Comparison of ENCODE assay signal across 1 cellular context in the genomic region with DNA sequence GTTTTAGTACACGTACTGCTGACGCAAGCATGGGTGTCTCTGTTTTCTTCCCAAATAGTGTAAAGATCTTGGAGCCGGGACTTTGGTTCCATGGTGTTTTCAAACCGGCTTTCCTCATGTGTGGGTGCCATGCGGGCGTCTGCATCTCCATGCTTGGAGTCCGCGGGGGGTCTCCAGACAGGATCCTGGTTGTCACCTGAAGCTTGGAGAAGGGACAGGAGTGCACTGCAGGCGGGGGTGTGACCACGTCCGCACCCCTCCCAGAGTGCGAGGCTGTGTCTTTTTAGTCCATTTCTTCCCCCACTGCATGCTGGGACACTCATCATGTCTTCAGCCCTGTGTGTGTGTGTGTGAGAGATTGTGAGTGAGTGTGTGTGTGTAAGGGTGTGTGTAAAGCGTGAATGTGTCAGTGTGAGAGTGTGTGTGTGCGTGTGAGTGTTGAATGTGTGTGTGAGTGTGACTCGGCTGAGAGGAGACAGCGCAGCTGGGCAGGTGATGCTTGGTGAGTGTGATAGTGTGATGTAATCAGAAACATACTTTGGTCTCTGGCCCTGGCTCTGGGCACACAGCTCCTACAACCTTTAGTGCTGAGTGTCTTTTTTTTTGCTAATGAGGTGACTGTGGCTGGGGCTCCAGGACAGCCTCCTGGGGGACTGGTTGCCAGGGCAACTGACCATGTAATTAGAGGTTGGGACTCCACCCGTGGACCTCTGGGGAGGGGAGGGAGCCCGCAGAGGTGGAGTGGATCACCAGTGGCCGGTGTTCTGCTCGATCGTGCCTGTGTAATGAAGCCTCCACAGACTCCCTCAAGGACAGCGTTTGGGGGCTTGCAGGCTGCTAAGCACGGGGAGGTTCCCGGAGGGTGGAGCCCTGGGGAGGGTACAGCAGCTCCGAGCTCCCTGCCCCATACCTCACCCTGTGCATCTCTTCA.
TF ChIP-seq lines count a peak whose summit lies in the region.

No MANE protein-coding gene starts in this region.

TF ChIP-seq in K562, 482 proteins besides CTCF, POLR2A, EP300 and RAD21 (continued from another document):
- TF ChIP-seq, protein P1, sequence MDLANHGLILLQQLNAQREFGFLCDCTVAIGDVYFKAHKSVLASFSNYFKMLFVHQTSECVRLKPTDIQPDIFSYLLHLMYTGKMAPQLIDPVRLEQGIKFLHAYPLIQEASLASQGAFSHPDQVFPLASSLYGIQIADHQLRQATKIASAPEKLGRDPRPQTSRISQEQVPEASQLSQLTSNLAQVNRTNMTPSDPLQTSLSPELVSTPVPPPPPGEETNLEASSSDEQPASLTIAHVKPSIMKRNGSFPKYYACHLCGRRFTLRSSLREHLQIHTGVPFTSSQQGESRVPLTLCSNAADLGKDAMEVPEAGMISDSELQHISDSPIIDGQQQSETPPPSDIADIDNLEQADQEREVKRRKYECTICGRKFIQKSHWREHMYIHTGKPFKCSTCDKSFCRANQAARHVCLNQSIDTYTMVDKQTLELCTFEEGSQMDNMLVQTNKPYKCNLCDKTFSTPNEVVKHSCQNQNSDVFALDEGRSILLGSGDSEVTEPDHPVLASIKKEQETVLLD (IDR thresholded peaks at IDR 0.05), result peak; percentile 44; the same call in 1 of the 2 replicates
- TF ChIP-seq RFX1 (IDR thresholded peaks at IDR 0.05) (peak; percentile 80; the same call in 1 of the 2 replicates), HLTF (IDR thresholded peaks at IDR 0.05) (0 out of 2 replicates have a peak, but pooled peaks have one; percentile 54), MIER1 (IDR thresholded peaks at IDR 0.05; ENCODE audit: low read depth) (no peak), HDGF (IDR thresholded peaks at IDR 0.05) (peak; percentile 91), ZNF316 (IDR thresholded peaks at IDR 0.05) (peak; percentile 73), FOXK2 (conservative IDR thresholded peaks at IDR 0.05 in 1 of 2, IDR thresholded peaks at IDR 0.05 in 1 of 2; ENCODE audit: low read depth in 2 of 2) (0 out of 4 replicates have a peak, but pooled peaks of 1 of the 2 experiments have one; percentile 21), FOXP1 (CRISPR knock-in tag; IDR thresholded peaks at IDR 0.05) (no peak), LARP7 (IDR thresholded peaks at IDR 0.05) (0 out of 2 replicates have a peak, but pooled peaks have one; percentile 20), CEBPG (CRISPR knock-in tag; IDR thresholded peaks at IDR 0.05) (no peak), CEBPG (tag; conservative IDR thresholded peaks at IDR 0.05 in 1 of 2, IDR thresholded peaks at IDR 0.05 in 1 of 2) (0 out of 4 replicates have a peak, but pooled peaks of 1 of the 2 experiments have one; percentile 21), HOXB6 (CRISPR knock-in tag; IDR thresholded peaks at IDR 0.05; ENCODE audit: borderline replicate concordance) (no peak), C11orf30 (IDR thresholded peaks at IDR 0.05; ENCODE audit: low read depth) (peak; percentile 44; the same call in 1 of the 2 replicates), PCBP2 (IDR thresholded peaks at IDR 0.05; ENCODE audit: low read depth, low read length, poor library complexity, severe bottlenecking) (no peak)
- TF ChIP-seq, protein P2, sequence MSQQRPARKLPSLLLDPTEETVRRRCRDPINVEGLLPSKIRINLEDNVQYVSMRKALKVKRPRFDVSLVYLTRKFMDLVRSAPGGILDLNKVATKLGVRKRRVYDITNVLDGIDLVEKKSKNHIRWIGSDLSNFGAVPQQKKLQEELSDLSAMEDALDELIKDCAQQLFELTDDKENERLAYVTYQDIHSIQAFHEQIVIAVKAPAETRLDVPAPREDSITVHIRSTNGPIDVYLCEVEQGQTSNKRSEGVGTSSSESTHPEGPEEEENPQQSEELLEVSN (IDR thresholded peaks at IDR 0.05; ENCODE audit: borderline replicate concordance in 1 of 2, extremely low read depth in 1 of 2, insufficient read depth in 1 of 2, insufficient read length in 1 of 2, low read depth in 1 of 2, low read length in 1 of 2, poor library complexity in 1 of 2, severe bottlenecking in 1 of 2), result no peak
- TF ChIP-seq, protein P3, sequence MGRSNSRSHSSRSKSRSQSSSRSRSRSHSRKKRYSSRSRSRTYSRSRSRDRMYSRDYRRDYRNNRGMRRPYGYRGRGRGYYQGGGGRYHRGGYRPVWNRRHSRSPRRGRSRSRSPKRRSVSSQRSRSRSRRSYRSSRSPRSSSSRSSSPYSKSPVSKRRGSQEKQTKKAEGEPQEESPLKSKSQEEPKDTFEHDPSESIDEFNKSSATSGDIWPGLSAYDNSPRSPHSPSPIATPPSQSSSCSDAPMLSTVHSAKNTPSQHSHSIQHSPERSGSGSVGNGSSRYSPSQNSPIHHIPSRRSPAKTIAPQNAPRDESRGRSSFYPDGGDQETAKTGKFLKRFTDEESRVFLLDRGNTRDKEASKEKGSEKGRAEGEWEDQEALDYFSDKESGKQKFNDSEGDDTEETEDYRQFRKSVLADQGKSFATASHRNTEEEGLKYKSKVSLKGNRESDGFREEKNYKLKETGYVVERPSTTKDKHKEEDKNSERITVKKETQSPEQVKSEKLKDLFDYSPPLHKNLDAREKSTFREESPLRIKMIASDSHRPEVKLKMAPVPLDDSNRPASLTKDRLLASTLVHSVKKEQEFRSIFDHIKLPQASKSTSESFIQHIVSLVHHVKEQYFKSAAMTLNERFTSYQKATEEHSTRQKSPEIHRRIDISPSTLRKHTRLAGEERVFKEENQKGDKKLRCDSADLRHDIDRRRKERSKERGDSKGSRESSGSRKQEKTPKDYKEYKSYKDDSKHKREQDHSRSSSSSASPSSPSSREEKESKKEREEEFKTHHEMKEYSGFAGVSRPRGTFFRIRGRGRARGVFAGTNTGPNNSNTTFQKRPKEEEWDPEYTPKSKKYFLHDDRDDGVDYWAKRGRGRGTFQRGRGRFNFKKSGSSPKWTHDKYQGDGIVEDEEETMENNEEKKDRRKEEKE (IDR thresholded peaks at IDR 0.05; ENCODE audit: borderline replicate concordance in 1 of 2, control insufficient read depth in 1 of 2, low read depth in 2 of 2, low read length in 1 of 2), result 0 out of 4 replicates have a peak, but pooled peaks of 1 of the 2 experiments have one; percentile 19
- TF ChIP-seq, protein P4, sequence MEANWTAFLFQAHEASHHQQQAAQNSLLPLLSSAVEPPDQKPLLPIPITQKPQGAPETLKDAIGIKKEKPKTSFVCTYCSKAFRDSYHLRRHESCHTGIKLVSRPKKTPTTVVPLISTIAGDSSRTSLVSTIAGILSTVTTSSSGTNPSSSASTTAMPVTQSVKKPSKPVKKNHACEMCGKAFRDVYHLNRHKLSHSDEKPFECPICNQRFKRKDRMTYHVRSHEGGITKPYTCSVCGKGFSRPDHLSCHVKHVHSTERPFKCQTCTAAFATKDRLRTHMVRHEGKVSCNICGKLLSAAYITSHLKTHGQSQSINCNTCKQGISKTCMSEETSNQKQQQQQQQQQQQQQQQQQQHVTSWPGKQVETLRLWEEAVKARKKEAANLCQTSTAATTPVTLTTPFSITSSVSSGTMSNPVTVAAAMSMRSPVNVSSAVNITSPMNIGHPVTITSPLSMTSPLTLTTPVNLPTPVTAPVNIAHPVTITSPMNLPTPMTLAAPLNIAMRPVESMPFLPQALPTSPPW (CRISPR knock-in tag; IDR thresholded peaks at IDR 0.05), result no peak
- TF ChIP-seq, protein P5, sequence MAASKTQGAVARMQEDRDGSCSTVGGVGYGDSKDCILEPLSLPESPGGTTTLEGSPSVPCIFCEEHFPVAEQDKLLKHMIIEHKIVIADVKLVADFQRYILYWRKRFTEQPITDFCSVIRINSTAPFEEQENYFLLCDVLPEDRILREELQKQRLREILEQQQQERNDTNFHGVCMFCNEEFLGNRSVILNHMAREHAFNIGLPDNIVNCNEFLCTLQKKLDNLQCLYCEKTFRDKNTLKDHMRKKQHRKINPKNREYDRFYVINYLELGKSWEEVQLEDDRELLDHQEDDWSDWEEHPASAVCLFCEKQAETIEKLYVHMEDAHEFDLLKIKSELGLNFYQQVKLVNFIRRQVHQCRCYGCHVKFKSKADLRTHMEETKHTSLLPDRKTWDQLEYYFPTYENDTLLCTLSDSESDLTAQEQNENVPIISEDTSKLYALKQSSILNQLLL (CRISPR knock-in tag; IDR thresholded peaks at IDR 0.05; ENCODE audit: borderline replicate concordance), result no peak
- TF ChIP-seq, protein P6, sequence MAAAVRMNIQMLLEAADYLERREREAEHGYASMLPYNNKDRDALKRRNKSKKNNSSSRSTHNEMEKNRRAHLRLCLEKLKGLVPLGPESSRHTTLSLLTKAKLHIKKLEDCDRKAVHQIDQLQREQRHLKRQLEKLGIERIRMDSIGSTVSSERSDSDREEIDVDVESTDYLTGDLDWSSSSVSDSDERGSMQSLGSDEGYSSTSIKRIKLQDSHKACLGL (CRISPR knock-in tag; IDR thresholded peaks at IDR 0.05; ENCODE audit: borderline replicate concordance, poor library complexity, severe bottlenecking), result no peak
